ENCODE assay signal across 9 cellular contexts in the genomic region with DNA sequence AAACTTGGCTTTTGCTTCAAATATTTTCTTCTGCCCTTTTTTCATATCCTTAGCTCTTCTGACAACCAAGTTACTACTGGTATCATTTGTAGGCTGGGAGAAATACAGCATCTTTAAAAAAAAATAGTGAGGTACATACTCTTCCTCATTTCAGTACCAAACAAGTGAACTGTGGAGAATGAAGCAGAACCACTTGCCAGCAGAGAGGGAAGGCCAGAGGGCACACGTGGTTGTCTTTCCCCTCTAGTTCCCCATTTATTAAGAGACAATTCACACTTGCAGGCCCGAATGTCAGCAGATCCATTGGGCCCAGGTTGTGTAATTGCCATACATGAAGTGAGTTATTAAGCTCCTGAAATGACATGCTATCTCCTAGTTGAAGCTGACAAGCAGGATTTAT. TPM values are rescaled to one million over a fixed set of nuclear protein-coding genes. Genes with fewer than 3 reads are reported as not detected.
DNase-seq lines count a peak whose midpoint lies in the region; ATAC-seq and TF ChIP-seq lines count a peak whose summit lies in the region.
"Had no signal": no experiment of that assay in that cellular context is flagged by ENCODE, and none has a peak within 500 bp of the region (broad histone marks: within the 10 kb centered on the region; RNA-seq: fewer than 3 reads in every experiment).

No MANE protein-coding gene starts in this region.

- H2AFZ ChIP-seq in Loucy (ENCODE audit: low read length), result no peak overlapping the region

- no TSS peak for BruUV-seq in MCF 10A (replicated peaks; lab: Mats Ljungman, UMichigan)

- H3K4me3 Mint-ChIP-seq in CD8-positive, alpha-beta memory T cell, result peak overlapping the region; percentile 86 to 99 (median 91)
- H3K4me3 Mint-ChIP-seq in MCF 10A (ENCODE audit: unreplicated experiment), result peak overlapping the region; percentile 91
- H3K4me3 Mint-ChIP-seq in neural crest cell, result peak overlapping the region; percentile 63

- H3K27me3 Mint-ChIP-seq in CD8-positive, alpha-beta memory T cell, result peaks cover 0 to 5% of the 10 kb centered on the region in 2 donors
- no peaks in the 10 kb centered on the region for H3K27me3 Mint-ChIP-seq in MCF 10A (ENCODE audit: insufficient read depth, unreplicated experiment)
- H3K27me3 Mint-ChIP-seq in neural crest cell (ENCODE audit: low read depth), result no peaks in the 10 kb centered on the region

- peaks cover 86% of the 10 kb centered on the region for H3K79me2 ChIP-seq in Loucy (ENCODE audit: insufficient read depth, low read length)

- CTCF ChIA-PET in CD8-positive, alpha-beta memory T cell (lab: Charles Lee), result interaction anchor here (1.5 kb wide), 1 partner anchor 9 kb away, joined by 6 read pairs; no protein-coding TSS in a partner anchor
- CTCF ChIA-PET in MCF 10A (lab: Yijun Ruan, JAX), result interaction anchor here (0.5 to 1.1 kb wide), 4 partner anchors 16 to 102 kb away, joined by 3 to 6 read pairs (median 4); a partner anchor contains a TSS

- H3K4me1 ChIP-seq in CD8-positive, alpha-beta memory T cell (ENCODE audit: insufficient read depth, low read length), result peaks cover 87% of the 10 kb centered on the region
- peaks cover 83% of the 10 kb centered on the region for H3K4me1 ChIP-seq in Loucy (ENCODE audit: insufficient read depth, low read length, poor library complexity, severe bottlenecking)

- H3K9me3 Mint-ChIP-seq in CD8-positive, alpha-beta memory T cell, result no peaks in the 10 kb centered on the region
- no peaks in the 10 kb centered on the region for H3K9me3 Mint-ChIP-seq in MCF 10A (ENCODE audit: unreplicated experiment)
- no peaks in the 10 kb centered on the region for H3K9me3 Mint-ChIP-seq in neural crest cell

- POLR2A ChIA-PET in CD8-positive, alpha-beta memory T cell (lab: Charles Lee), result interaction anchor here (1.3 to 2.1 kb wide), 2 partner anchors 11 to 153 kb away, joined by 7 to 8 read pairs; a partner anchor contains a TSS
- POLR2A ChIA-PET in MCF 10A (lab: Yijun Ruan, JAX), result interaction anchor here (0.7 to 1.7 kb wide), 5 partner anchors 10 to 71 kb away, joined by 3 to 9 read pairs (median 3); no protein-coding TSS in a partner anchor

- TF ChIP-seq CTCF in Loucy (conservative IDR thresholded peaks at IDR 0.05; ENCODE audit: low read length), result no peak
- TF ChIP-seq CTCF in MCF 10A (IDR thresholded peaks at IDR 0.05; ENCODE audit: unreplicated experiment), result no peak
- TF ChIP-seq CTCF in neural crest cell (conservative IDR thresholded peaks at IDR 0.05), result no peak

- peak overlapping the region; percentile 95 for H3K4me2 ChIP-seq in Loucy (ENCODE audit: low read depth, low read length, poor library complexity, severe bottlenecking)

- H3F3A ChIP-seq in Loucy (ENCODE audit: low read depth), result no peaks in the 10 kb centered on the region

- no peaks in the 10 kb centered on the region for H3K9me2 ChIP-seq in Loucy (replicated peaks; ENCODE audit: low read depth, low read length)

- H4K20me1 ChIP-seq in Loucy (ENCODE audit: insufficient read depth, low read length, poor library complexity, severe bottlenecking), result peaks cover 31% of the 10 kb centered on the region

- H3K27ac Mint-ChIP-seq in CD8-positive, alpha-beta memory T cell, result peak overlapping the region; percentile 95 to 100 (median 100)
- H3K27ac Mint-ChIP-seq in MCF 10A (ENCODE audit: low read depth, unreplicated experiment) (no peak overlapping the region), neural crest cell (ENCODE audit: unreplicated experiment) (no peak overlapping the region)

- peak overlapping the region; percentile 57 for H3K4me3 ChIP-seq in CD8-positive, alpha-beta memory T cell (ENCODE audit: low read length)
- H3K4me3 ChIP-seq in Loucy (ENCODE audit: low read length, poor library complexity, severe bottlenecking), result peak overlapping the region; percentile 94

- peak overlapping the region; percentile 99 for H3K9ac ChIP-seq in Loucy (ENCODE audit: low read depth, low read length, poor library complexity, severe bottlenecking)

- intact Hi-C loops in MCF 10A (cut with micrococcal nuclease), result no loop called here

- H3K27me3 ChIP-seq in CD8-positive, alpha-beta memory T cell (ENCODE audit: insufficient read depth, low read length, poor library complexity, severe bottlenecking), result no peaks in the 10 kb centered on the region
- H3K27me3 ChIP-seq in Loucy (ENCODE audit: insufficient read depth, low read length, poor library complexity, severe bottlenecking), result no peaks in the 10 kb centered on the region

- H3K4me1 Mint-ChIP-seq in CD8-positive, alpha-beta memory T cell, result peaks cover 85 to 89% (median 88%) of the 10 kb centered on the region in 3 donors
- H3K4me1 Mint-ChIP-seq in MCF 10A (ENCODE audit: insufficient read depth, unreplicated experiment) (peaks cover 67% of the 10 kb centered on the region), neural crest cell (peaks cover 43% of the 10 kb centered on the region)

- H3K9me3 ChIP-seq in CD8-positive, alpha-beta memory T cell (ENCODE audit: low read length), result no peaks in the 10 kb centered on the region
- no peaks in the 10 kb centered on the region for H3K9me3 ChIP-seq in Loucy (ENCODE audit: insufficient read depth, low read depth, low read length)

- H3K36me3 Mint-ChIP-seq in CD8-positive, alpha-beta memory T cell, result peaks cover 0 to 3% (median 3%) of the 10 kb centered on the region in 3 donors
- H3K36me3 Mint-ChIP-seq in MCF 10A (ENCODE audit: insufficient read depth, unreplicated experiment) (peaks cover 6% of the 10 kb centered on the region), neural crest cell (ENCODE audit: low read depth) (no peaks in the 10 kb centered on the region)

- H3K27ac ChIP-seq in CD8-positive, alpha-beta memory T cell (ENCODE audit: low read depth, low read length), result peak overlapping the region; percentile 68

- ATAC-seq in GM19328 (IDR thresholded peaks at IDR 0.05; ENCODE audit: unreplicated experiment) (no peak), GM19395 (IDR thresholded peaks at IDR 0.05; ENCODE audit: unreplicated experiment) (no peak), HG02938 (IDR thresholded peaks at IDR 0.05; ENCODE audit: unreplicated experiment) (no peak)

- no peaks in the 10 kb centered on the region for H3K36me3 ChIP-seq in CD8-positive, alpha-beta memory T cell (ENCODE audit: insufficient read depth, low read length)
- H3K36me3 ChIP-seq in Loucy (ENCODE audit: insufficient read depth, low read length), result no peaks in the 10 kb centered on the region

- no peak for DNase-seq in CD8-positive, alpha-beta memory T cell
- no peak for DNase-seq in MCF 10A (ENCODE audit: unreplicated experiment)
- DNase-seq in neural crest cell (ENCODE audit: low read depth, low spot score), result no peak
- no peak for DNase-seq in NCI-H1694 (lab: John Stamatoyannopoulos, UW)

RNA-seq across cellular contexts. Expression of a gene that starts 3.2 kb away (rescaled TPM):
- total RNA-seq in CD8-positive, alpha-beta memory T cell, result 10 to 100 TPM; 51.4 to 53.9 TPM
- polyA plus RNA-seq in CD8-positive, alpha-beta memory T cell, result 9.3 TPM
- total RNA-seq in MCF 10A (2022) (27.7 and 32.1 TPM in 2 replicates), neural crest cell (12.9 and 13.7 TPM in 2 replicates)

RNA-seq across cellular contexts. Expression of a gene that starts 39.9 kb away (rescaled TPM):
- not detected for total RNA-seq in CD8-positive, alpha-beta memory T cell
- not detected for polyA plus RNA-seq in CD8-positive, alpha-beta memory T cell
- total RNA-seq in MCF 10A (2022) (not detected in 2 replicates), neural crest cell (7.5 and 7.7 TPM in 2 replicates)
- total RNA-seq: M059J had no signal

Comparison
In these comparisons a context has a peak if more than half of its experiments do, and no peak if none do; other contexts are left out.
1. H3K27ac Mint-ChIP-seq: peak in CD8-positive, alpha-beta memory T cell (8 of 8); none in MCF 10A (single experiment) and neural crest cell (single experiment).
2. Peak in every context shown above with its lines, with median percentiles within 50 percentile points of each other: H3K4me3 Mint-ChIP-seq.